In the genomic region with DNA sequence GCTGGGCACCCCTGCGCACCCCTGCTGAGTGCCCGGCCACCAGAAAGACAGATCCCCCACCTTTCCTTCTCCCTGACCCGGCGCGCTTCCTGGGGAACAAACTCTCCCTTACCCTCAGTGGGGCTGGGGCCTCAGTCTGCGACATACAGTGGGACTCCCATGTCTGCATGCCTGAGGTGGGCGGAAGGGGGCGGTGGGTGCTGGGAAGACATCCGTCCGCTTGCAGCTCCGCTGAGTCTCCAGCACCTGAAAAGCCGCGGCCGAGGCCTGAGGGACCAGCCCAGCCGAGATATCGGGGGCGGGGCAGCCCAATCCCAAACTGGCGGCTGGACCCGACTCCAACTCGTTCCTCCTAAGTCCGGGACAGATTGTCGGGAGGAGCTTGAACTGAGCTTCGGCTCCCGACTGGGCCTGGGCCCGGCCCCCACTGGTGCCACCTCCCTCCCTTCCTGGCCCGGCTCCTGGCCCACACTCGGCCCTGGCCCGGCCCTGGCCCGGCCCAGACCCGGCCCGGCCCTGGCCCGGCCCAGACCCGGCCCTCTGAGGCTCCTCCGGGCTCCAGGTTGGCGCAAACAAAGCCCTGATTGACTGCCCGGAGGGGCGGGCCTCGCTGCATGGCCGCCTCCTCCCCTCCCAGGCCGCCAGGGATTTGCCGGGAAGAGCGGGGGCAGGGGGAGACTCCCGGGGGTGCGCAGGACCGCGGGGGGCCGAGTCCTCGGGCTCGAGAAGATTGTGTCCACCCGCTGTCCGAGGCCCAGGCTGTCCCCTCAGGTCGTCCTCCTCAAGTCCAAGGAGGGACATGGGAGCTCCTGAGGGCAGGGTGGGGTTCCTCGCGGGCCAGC, we compare ENCODE assay signal across 1 cellular context.
TF ChIP-seq lines count a peak whose summit lies in the region.

No MANE protein-coding gene starts in this region.

TF ChIP-seq in HCT116, 20 proteins besides CTCF, POLR2A, EP300 and RAD21 (continued from another document):
- TF ChIP-seq CEBPB (IDR thresholded peaks at IDR 0.05; ENCODE audit: low read depth), result no peak
- TF ChIP-seq EZH2 (IDR thresholded peaks at IDR 0.05), result no peak
- TF ChIP-seq, protein P1, sequence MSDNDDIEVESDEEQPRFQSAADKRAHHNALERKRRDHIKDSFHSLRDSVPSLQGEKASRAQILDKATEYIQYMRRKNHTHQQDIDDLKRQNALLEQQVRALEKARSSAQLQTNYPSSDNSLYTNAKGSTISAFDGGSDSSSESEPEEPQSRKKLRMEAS (IDR thresholded peaks at IDR 0.05), result no peak
- TF ChIP-seq ELF1 (IDR thresholded peaks at IDR 0.05; ENCODE audit: borderline replicate concordance, low read depth), result no peak
